ENCODE assay signal across 35 cellular contexts in the genomic region with DNA sequence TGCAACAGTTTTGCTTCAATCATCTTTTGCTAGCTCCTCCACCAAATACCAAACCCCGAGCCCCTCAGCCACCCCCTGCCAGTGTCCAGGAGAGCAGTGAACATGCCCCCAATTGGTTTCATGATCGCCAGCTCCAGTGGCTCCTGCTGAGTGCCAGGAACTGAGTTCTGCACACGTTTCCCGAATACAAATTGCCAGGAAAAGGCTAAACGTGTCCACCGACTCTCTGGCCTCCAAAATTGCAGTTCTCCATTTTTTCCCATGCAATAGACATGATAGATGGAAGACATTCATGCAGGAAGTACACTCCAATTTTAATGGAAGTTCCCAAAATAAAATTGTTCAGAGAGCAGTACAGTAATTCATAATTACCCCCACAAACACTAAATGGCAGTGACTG.
"Had no signal": no experiment of that assay in that cellular context is flagged by ENCODE, and none has a peak within 500 bp of the region (broad histone marks: within the 10 kb centered on the region; RNA-seq: fewer than 3 reads in every experiment).

No MANE protein-coding gene starts in this region.

- H3K27ac ChIP-seq: adrenal gland, body of pancreas, brain microvascular endothelial cell, breast epithelium, VCaP had no signal

- H3K36me3 ChIP-seq: adrenal gland, brain microvascular endothelial cell, breast epithelium had no signal

- H3K9me3 ChIP-seq: adrenal gland, body of pancreas had no signal

- H3K27me3 ChIP-seq: adrenal gland, body of pancreas, brain microvascular endothelial cell, breast epithelium had no signal

- H3K27ac Mint-ChIP-seq: activated B cell treated with CpG ODN at 0.5 μM for 24 hours; activated CD4-positive, alpha-beta memory T cell treated with anti-CD3 and anti-CD28 coated beads for 36 hours; activated CD4-positive, alpha-beta T cell treated with anti-CD3 and anti-CD28 coated beads, Interleukin-2, amount 10 ng/mL, durations not matched to agents 24 days and 14 days; activated CD8-positive, alpha-beta T cell treated with anti-CD3 and anti-CD28 coated beads for 36 hours; activated naive CD4-positive, alpha-beta T cell treated with anti-CD3 and anti-CD28 coated beads for 36 hours; activated naive CD4-positive, alpha-beta T cell treated with anti-CD3 and anti-CD28 coated beads, Interleukin-2, amount 50 U/mL, for 72 hours; activated naive CD8-positive, alpha-beta T cell treated with anti-CD3 and anti-CD28 coated beads for 36 hours; activated T-cell treated with anti-CD3 and anti-CD28 coated beads, Interleukin-2, amount 50 U/mL, for 72 hours; activated T-helper 1 cell treated with anti-CD3 and anti-CD28 coated beads, Interleukin-12 subunit alpha, Interleukin-12 subunit beta, Interleukin-2, Interleukin-4 antibody, amounts not matched to agents 30 ng/mL and 10 ng/mL and 1 ng/mL, durations not matched to agents 14 hours and 24 hours and 36 hours; activated T-helper 17 cell treated with anti-CD3 and anti-CD28 coated beads, Interleukin-2, amount 50 U/mL, for 72 hours; T-helper 1 cell treated with Interleukin-12 subunit alpha and Interleukin-12 subunit beta and Interleukin-4 antibody, amounts not matched to agents 30 μg/mL and 1 μg/mL, for 36 hours; T-helper 2 cell treated with Interferon-gamma antibody and Interleukin-4, amounts not matched to agents 5 μg/mL and 100 μg/mL, for 36 hours had no signal

- H3K4me3 Mint-ChIP-seq: activated B cell treated with CpG ODN at 0.5 μM for 24 hours; activated CD4-positive, alpha-beta memory T cell treated with anti-CD3 and anti-CD28 coated beads for 36 hours; activated CD4-positive, alpha-beta T cell treated with anti-CD3 and anti-CD28 coated beads, Interleukin-2, amount 10 ng/mL, durations not matched to agents 24 days and 14 days; activated CD8-positive, alpha-beta T cell treated with anti-CD3 and anti-CD28 coated beads for 36 hours; activated naive CD4-positive, alpha-beta T cell treated with anti-CD3 and anti-CD28 coated beads for 36 hours; activated naive CD8-positive, alpha-beta T cell treated with anti-CD3 and anti-CD28 coated beads for 36 hours; activated T-cell treated with anti-CD3 and anti-CD28 coated beads, Interleukin-2, amount 50 U/mL, for 4 hours; activated T-cell treated with anti-CD3 and anti-CD28 coated beads, Interleukin-2, amount 50 U/mL, for 72 hours; activated T-helper 1 cell treated with anti-CD3 and anti-CD28 coated beads, Interleukin-12 subunit alpha, Interleukin-12 subunit beta, Interleukin-2, Interleukin-4 antibody, amounts not matched to agents 30 ng/mL and 10 ng/mL and 1 ng/mL, durations not matched to agents 14 hours and 24 hours and 36 hours; activated T-helper 17 cell treated with anti-CD3 and anti-CD28 coated beads, Interleukin-2, amount 50 U/mL, for 72 hours; T-helper 1 cell treated with Interleukin-12 subunit alpha and Interleukin-12 subunit beta and Interleukin-4 antibody, amounts not matched to agents 30 μg/mL and 1 μg/mL, for 36 hours; T-helper 2 cell treated with Interferon-gamma antibody and Interleukin-4, amounts not matched to agents 5 μg/mL and 100 μg/mL, for 36 hours had no signal

- H3K4me1 Mint-ChIP-seq: activated B cell treated with CpG ODN at 0.5 μM for 24 hours had no signal

- H3K27me3 Mint-ChIP-seq: activated B cell treated with CpG ODN at 0.5 μM for 24 hours; activated CD4-positive, alpha-beta memory T cell treated with anti-CD3 and anti-CD28 coated beads for 36 hours; activated CD8-positive, alpha-beta T cell treated with anti-CD3 and anti-CD28 coated beads for 36 hours; activated naive CD8-positive, alpha-beta T cell treated with anti-CD3 and anti-CD28 coated beads for 36 hours; activated T-helper 17 cell treated with anti-CD3 and anti-CD28 coated beads, Interleukin-2, amount 50 U/mL, for 72 hours had no signal

- ATAC-seq: activated CD8-positive, alpha-beta T cell treated with anti-CD3 and anti-CD28 coated beads for 36 hours; activated naive CD4-positive, alpha-beta T cell treated with anti-CD3 and anti-CD28 coated beads, Interleukin-2, amount 50 U/mL, for 72 hours; activated T-cell treated with anti-CD3 and anti-CD28 coated beads, Interleukin-2, amount 50 U/mL, for 4 hours; activated T-cell treated with anti-CD3 and anti-CD28 coated beads, Interleukin-2, amount 50 U/mL, for 72 hours; activated T-helper 17 cell treated with anti-CD3 and anti-CD28 coated beads, Interleukin-2, amount 50 U/mL, for 72 hours; body of pancreas had no signal

- H3K4me3 ChIP-seq: adrenal gland, body of pancreas, breast epithelium had no signal

- H3K36me3 Mint-ChIP-seq: activated CD4-positive, alpha-beta memory T cell treated with anti-CD3 and anti-CD28 coated beads for 36 hours; activated naive CD4-positive, alpha-beta T cell treated with anti-CD3 and anti-CD28 coated beads, Interleukin-2, amount 50 U/mL, for 72 hours; activated naive CD8-positive, alpha-beta T cell treated with anti-CD3 and anti-CD28 coated beads for 36 hours had no signal

- H3K4me1 ChIP-seq: body of pancreas, breast epithelium had no signal

- DNase-seq: activated B cell treated with CpG ODN at 0.5 μM for 24 hours; activated CD4-positive, alpha-beta memory T cell treated with anti-CD3 and anti-CD28 coated beads for 36 hours; activated CD4-positive, alpha-beta T cell treated with anti-CD3 and anti-CD28 coated beads for 4 hours; activated CD4-positive, alpha-beta T cell treated with anti-CD3 and anti-CD28 coated beads, Interleukin-2, amount 10 ng/mL, durations not matched to agents 24 days and 14 days; activated CD4-positive, alpha-beta T cell treated with anti-CD3 and anti-CD28 coated beads, Interleukin-2, amount 50 U/mL, for 1 hour; activated CD4-positive, alpha-beta T cell treated with anti-CD3 and anti-CD28 coated beads, Interleukin-2, amount 50 U/mL, for 4 hours; activated CD4-positive, CD25-positive, alpha-beta regulatory T cell treated with anti-CD3 and anti-CD28 coated beads, Interleukin-2, amount 50 U/mL, for 72 hours; activated CD8-positive, alpha-beta memory T cell treated with anti-CD3 and anti-CD28 coated beads, Interleukin-2, amount 50 U/mL, for 4 hours; activated CD8-positive, alpha-beta T cell treated with anti-CD3 and anti-CD28 coated beads for 36 hours; activated effector memory CD4-positive, alpha-beta T cell treated with anti-CD3 and anti-CD28 coated beads, Interleukin-2, amount 50 U/mL, for 16 hours; activated gamma-delta T cell treated with Interleukin-2 at 50 U/mL for 16 hours; activated naive CD4-positive, alpha-beta T cell; activated naive CD4-positive, alpha-beta T cell treated with anti-CD3 and anti-CD28 coated beads for 36 hours; activated naive CD4-positive, alpha-beta T cell treated with anti-CD3 and anti-CD28 coated beads, Interleukin-2, amount 50 U/mL, for 16 hours; activated naive CD8-positive, alpha-beta T cell treated with anti-CD3 and anti-CD28 coated beads for 36 hours; activated T-cell treated with anti-CD3 and anti-CD28 coated beads for 4 hours; activated T-cell treated with anti-CD3 and anti-CD28 coated beads, Interleukin-2, amount 50 U/mL, for 1 hour; activated T-cell treated with anti-CD3 and anti-CD28 coated beads, Interleukin-2, amount 50 U/mL, for 4 hours; activated T-cell treated with anti-CD3 and anti-CD28 coated beads, Interleukin-2, amount 50 U/mL, for 72 hours; adrenal gland; amniotic stem cell; aorta; body of pancreas; brain microvascular endothelial cell; central memory CD4-positive, alpha-beta T cell; T-helper 1 cell; T-helper 2 cell; T-helper 9 cell had no signal

- H3K9me3 Mint-ChIP-seq: activated CD4-positive, alpha-beta T cell treated with anti-CD3 and anti-CD28 coated beads, Interleukin-2, amount 10 ng/mL, durations not matched to agents 24 days and 14 days; activated naive CD4-positive, alpha-beta T cell treated with anti-CD3 and anti-CD28 coated beads, Interleukin-2, amount 50 U/mL, for 72 hours; activated T-helper 17 cell treated with anti-CD3 and anti-CD28 coated beads, Interleukin-2, amount 50 U/mL, for 72 hours had no signal
